Comparison of ENCODE assay signal across 9 cellular contexts in the genomic region with DNA sequence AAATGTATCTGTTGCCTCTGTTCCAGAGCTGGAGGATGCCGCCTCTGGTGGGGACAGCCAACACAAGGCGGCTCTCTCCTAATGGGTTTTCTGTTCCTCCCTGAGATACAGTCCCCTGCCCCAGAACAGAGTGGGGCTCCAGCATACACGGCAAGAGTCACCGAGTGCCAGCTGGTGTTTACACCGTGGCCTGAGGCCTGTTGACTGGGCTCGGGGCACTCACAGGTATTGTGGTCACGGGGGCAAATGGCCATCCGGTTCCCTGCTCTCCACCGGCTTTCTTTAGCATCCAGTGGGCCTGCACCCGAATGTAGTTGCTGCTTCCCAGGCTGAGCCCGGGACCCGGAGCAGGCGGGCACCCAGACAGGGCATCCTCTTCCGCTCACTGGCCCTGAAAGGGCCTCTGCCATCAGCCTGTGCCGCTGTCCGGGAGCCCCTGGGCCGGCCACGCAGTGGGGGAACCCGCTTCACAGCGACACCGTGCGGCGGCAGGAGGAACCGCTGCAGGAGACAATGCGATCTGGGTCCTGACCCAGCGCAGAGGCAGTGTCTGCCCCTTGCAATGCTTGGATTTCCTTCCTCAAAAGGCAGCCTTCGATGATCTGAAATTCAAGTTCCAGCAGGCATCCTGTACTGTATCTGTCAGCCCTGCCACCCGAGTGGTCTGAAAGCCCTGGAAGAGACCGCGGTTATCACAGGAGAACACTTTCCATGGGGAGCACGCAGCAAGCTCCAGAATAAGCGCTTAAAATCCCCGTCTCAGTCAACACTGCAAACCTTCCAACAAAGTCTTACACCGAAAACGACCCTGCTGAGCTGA. TPM values are rescaled to one million over a fixed set of nuclear protein-coding genes. Genes with fewer than 3 reads are reported as not detected.
DNase-seq lines count a peak whose midpoint lies in the region; ATAC-seq and TF ChIP-seq lines count a peak whose summit lies in the region.
"Had no signal": no experiment of that assay in that cellular context is flagged by ENCODE, and none has a peak within 500 bp of the region (broad histone marks: within the 10 kb centered on the region; RNA-seq: fewer than 3 reads in every experiment).

No MANE protein-coding gene starts in this region.

- no peak for TF ChIP-seq POLR2A in stomach (IDR thresholded peaks at IDR 0.05)

- no peaks in the 10 kb centered on the region for H3K9me3 Mint-ChIP-seq in natural killer cell treated with Interleukin-12 subunit alpha and Interleukin-12 subunit beta and Interleukin-15 and Interleukin-18, amount 100 ng/mL, for 72 hours
- H3K9me3 Mint-ChIP-seq: dendritic cell treated with granulocyte-macrophage colony-stimulating factor and Interleukin-4, amounts not matched to agents 40 ng/mL and 50 ng/mL, for 4 days had no signal

- TF ChIP-seq EP300 in stomach (IDR thresholded peaks at IDR 0.05): no peak

- H3K9me3 ChIP-seq in stomach: no peaks in the 10 kb centered on the region

- H3K36me3 ChIP-seq in stomach: no peaks in the 10 kb centered on the region

- no peaks in the 10 kb centered on the region for H3K36me3 Mint-ChIP-seq in natural killer cell treated with Interleukin-12 subunit alpha and Interleukin-12 subunit beta and Interleukin-15 and Interleukin-18, amount 100 ng/mL, for 72 hours

- TF ChIP-seq CTCF in GM13976 (IDR thresholded peaks at IDR 0.05; ENCODE audit: borderline replicate concordance, control extremely low read depth, extremely low read depth, insufficient read depth, missing control alignments) (peak; percentile 86), epithelial cell of proximal tubule (conservative IDR thresholded peaks at IDR 0.05; ENCODE audit: low read depth, low read length) (peak; percentile 87), stomach (IDR thresholded peaks at IDR 0.05) (peak in 5 of 7 experiments; percentile 27 to 91 (median 85))

- no peak overlapping the region for H3K27ac Mint-ChIP-seq in natural killer cell treated with Interleukin-12 subunit alpha and Interleukin-12 subunit beta and Interleukin-15 and Interleukin-18, amount 100 ng/mL, for 72 hours
- H3K27ac Mint-ChIP-seq: dendritic cell treated with granulocyte-macrophage colony-stimulating factor and Interleukin-4, amounts not matched to agents 40 ng/mL and 50 ng/mL, for 4 days had no signal

- H3K27me3 Mint-ChIP-seq in natural killer cell treated with Interleukin-12 subunit alpha and Interleukin-12 subunit beta and Interleukin-15 and Interleukin-18, amount 100 ng/mL, for 72 hours: peaks cover 24 to 37% of the 10 kb centered on the region in 2 donors

- intact Hi-C loops in stomach (cut with DNase I; ENCODE audit: low total_unique reads): no loop called here

- H3K4me1 Mint-ChIP-seq in natural killer cell treated with Interleukin-12 subunit alpha and Interleukin-12 subunit beta and Interleukin-15 and Interleukin-18, amount 100 ng/mL, for 72 hours (ENCODE audit: low read depth in 2 of 2): no peaks in the 10 kb centered on the region

- H3K4me3 ChIP-seq in epithelial cell of proximal tubule (ENCODE audit: low read depth, low read length): no peak overlapping the region
- no peak overlapping the region for H3K4me3 ChIP-seq in stomach

- H3K4me1 ChIP-seq in stomach: peaks cover 0 to 9% (median 3%) of the 10 kb centered on the region in 4 donors

- WGBS in stomach, 5 donors: 25 to 53% (median 28%) methylated on average over 17 to 35 of the region's 35 CpGs

- no peak overlapping the region for H3K4me3 Mint-ChIP-seq in natural killer cell treated with Interleukin-12 subunit alpha and Interleukin-12 subunit beta and Interleukin-15 and Interleukin-18, amount 100 ng/mL, for 72 hours
- H3K4me3 Mint-ChIP-seq: dendritic cell treated with granulocyte-macrophage colony-stimulating factor and Interleukin-4, amounts not matched to agents 40 ng/mL and 50 ng/mL, for 4 days had no signal

- H3K27me3 ChIP-seq in stomach: peaks cover 0 to 80% (median 30%) of the 10 kb centered on the region in 3 donors

- H3K27ac ChIP-seq in stomach: no peak overlapping the region

- in situ Hi-C loops in GM13976 (cut with MboI; ENCODE audit: low sequenced_read_pairs, unreplicated experiment): no loop called here

- ATAC-seq in natural killer cell treated with Interleukin-12 subunit alpha and Interleukin-12 subunit beta and Interleukin-15 and Interleukin-18, amount 100 ng/mL, for 72 hours: peak; percentile 74 to 88
- ATAC-seq in HG02973 (IDR thresholded peaks at IDR 0.05; ENCODE audit: unreplicated experiment) (no peak), GM18873 (IDR thresholded peaks at IDR 0.05; ENCODE audit: low FRiP score, unreplicated experiment) (no peak)

- DNase-seq in GM13976 (ENCODE audit: low spot score): peak; percentile 90
- DNase-seq in NCI-H774 (lab: John Stamatoyannopoulos, UW): peak; percentile 44
- peak; percentile 32 for DNase-seq in activated T-cell treated with anti-CD3 and anti-CD28 coated beads for 1 hour (ENCODE audit: low read depth)
- DNase-seq in epithelial cell of proximal tubule (ENCODE audit: low read depth): no peak
- DNase-seq in natural killer cell treated with Interleukin-12 subunit alpha and Interleukin-12 subunit beta and Interleukin-15 and Interleukin-18, amount 100 ng/mL, for 72 hours (ENCODE audit: low spot score): peak; percentile 81
- DNase-seq in stomach: peak; percentile 58

RNA-seq across cellular contexts. Expression of gene KRTAP5-5, which starts 0.9 kb away (rescaled TPM):
- not detected in 2 replicates for total RNA-seq in epithelial cell of proximal tubule
- not detected for total RNA-seq in natural killer cell treated with Interleukin-12 subunit alpha and Interleukin-12 subunit beta and Interleukin-15 and Interleukin-18, amount 100 ng/mL, for 72 hours
- not detected for total RNA-seq in stomach
- not detected for polyA plus RNA-seq in stomach

RNA-seq across cellular contexts. Expression of gene KRTAP5-4, which starts 6.8 kb away (rescaled TPM):
- not detected in 2 replicates for total RNA-seq in epithelial cell of proximal tubule
- total RNA-seq in natural killer cell treated with Interleukin-12 subunit alpha and Interleukin-12 subunit beta and Interleukin-15 and Interleukin-18, amount 100 ng/mL, for 72 hours: not detected
- not detected for total RNA-seq in stomach
- polyA plus RNA-seq in stomach: not detected

RNA-seq across cellular contexts. Expression of gene KRTAP5-3, which starts 20.5 kb away (rescaled TPM):
- not detected in 2 replicates for total RNA-seq in epithelial cell of proximal tubule
- total RNA-seq in natural killer cell treated with Interleukin-12 subunit alpha and Interleukin-12 subunit beta and Interleukin-15 and Interleukin-18, amount 100 ng/mL, for 72 hours: not detected
- total RNA-seq in stomach: not detected
- not detected for polyA plus RNA-seq in stomach

RNA-seq across cellular contexts. Expression of gene KRTAP5-2, which starts 30.6 kb away (rescaled TPM):
- not detected in 2 replicates for total RNA-seq in epithelial cell of proximal tubule
- total RNA-seq in natural killer cell treated with Interleukin-12 subunit alpha and Interleukin-12 subunit beta and Interleukin-15 and Interleukin-18, amount 100 ng/mL, for 72 hours: not detected
- not detected for total RNA-seq in stomach
- not detected for polyA plus RNA-seq in stomach

RNA-seq across cellular contexts. Expression of gene KRTAP5-1, which starts 43.6 kb away (rescaled TPM):
- not detected in 2 replicates for total RNA-seq in epithelial cell of proximal tubule
- total RNA-seq in natural killer cell treated with Interleukin-12 subunit alpha and Interleukin-12 subunit beta and Interleukin-15 and Interleukin-18, amount 100 ng/mL, for 72 hours: not detected
- total RNA-seq in stomach: not detected
- polyA plus RNA-seq in stomach: under 1 TPM in 1 of 3 donors, not detected in 2; 0.50 TPM

Comparison
In these comparisons a context has a peak if more than half of its experiments do, and no peak if none do; other contexts are left out.
1. ATAC-seq: peak in natural killer cell treated with Interleukin-12 subunit alpha and Interleukin-12 subunit beta and Interleukin-15 and Interleukin-18, amount 100 ng/mL, for 72 hours (2 of 2); none in HG02973 (single experiment) and GM18873 (single experiment).
2. Peak in every context shown above with its lines, with median percentiles within 50 percentile points of each other: CTCF ChIP-seq.